In genomic region chr12:53102883-53103807, GRCh38 we compare ENCODE assay signal across 1 cellular context.
TF ChIP-seq lines count a peak whose summit lies in the region.

SOAT2 (plus strand) TSS chr12:53103486; CDS start chr12:53103578, 92 bp downstream.

TF ChIP-seq in WTC11, 78 proteins besides CTCF, POLR2A, EP300 and RAD21 (continued from another document):
- no peak for TF ChIP-seq ARID4B (CRISPR knock-in tag; IDR thresholded peaks at IDR 0.05; ENCODE audit: borderline replicate concordance)
- no peak for TF ChIP-seq EMX1 (CRISPR knock-in tag; IDR thresholded peaks at IDR 0.05)
- no peak for TF ChIP-seq NR3C1 (CRISPR knock-in tag; conservative IDR thresholded peaks at IDR 0.05; ENCODE audit: low read depth)
- no peak for TF ChIP-seq E2F4 (CRISPR knock-in tag; IDR thresholded peaks at IDR 0.05; ENCODE audit: borderline replicate concordance, low read depth)
- TF ChIP-seq IRF2 (CRISPR knock-in tag; IDR thresholded peaks at IDR 0.05; ENCODE audit: borderline replicate concordance, low read depth), result no peak
